25 cellular contexts compared by ENCODE assay signal in the genomic region with DNA sequence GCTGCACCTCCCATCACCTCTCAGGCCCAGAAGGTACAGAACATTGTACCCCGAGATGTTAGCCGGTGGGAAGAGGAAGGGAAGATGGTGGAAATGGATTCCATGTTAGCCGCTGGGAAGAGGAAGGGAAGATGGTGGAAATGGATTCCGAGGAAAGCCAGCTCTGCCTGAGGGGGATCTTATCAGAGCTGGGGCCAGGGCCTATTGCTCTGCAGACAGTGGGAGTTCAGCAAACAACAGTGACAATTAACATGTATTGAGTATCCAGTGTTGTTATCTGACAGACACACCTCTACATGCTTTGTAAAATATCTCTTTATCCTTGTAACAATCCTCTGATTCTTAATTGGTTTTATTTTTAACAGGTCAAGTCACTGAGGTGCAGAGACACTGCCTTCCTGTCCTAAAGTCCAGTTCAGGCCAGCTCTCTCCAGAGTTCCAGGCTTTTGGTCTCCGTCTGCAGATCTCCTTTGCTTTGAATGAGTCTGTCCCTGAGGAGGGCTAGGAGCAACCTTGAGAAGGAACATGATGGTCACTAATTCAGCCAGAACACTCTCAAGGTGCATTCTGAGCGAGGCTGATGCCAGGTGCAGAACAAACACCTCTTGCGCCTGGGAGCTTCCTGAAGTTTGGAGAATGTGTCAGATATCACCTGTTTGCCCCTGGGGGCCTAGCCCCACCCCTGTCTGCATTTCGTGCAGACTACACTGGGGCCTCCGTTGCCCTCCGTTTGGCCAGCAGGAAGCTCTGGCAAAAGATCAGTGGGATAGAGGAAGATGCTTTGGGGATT.
"Had no signal": no experiment of that assay in that cellular context is flagged by ENCODE, and none has a peak within 500 bp of the region (broad histone marks: within the 10 kb centered on the region; RNA-seq: fewer than 3 reads in every experiment).

No MANE protein-coding gene starts in this region.

- FAIRE-seq: islet of Langerhans had no signal

- DNase-seq: activated CD4-positive, alpha-beta T cell treated with anti-CD3 and anti-CD28 coated beads, Interleukin-2, amount 50 U/mL, for 1 hour; activated CD4-positive, CD25-positive, alpha-beta regulatory T cell treated with anti-CD3 and anti-CD28 coated beads, Interleukin-2, amount 50 U/mL, for 72 hours; activated gamma-delta T cell treated with Interleukin-2 at 50 U/mL for 16 hours; activated T-cell treated with anti-CD3 and anti-CD28 coated beads, Interleukin-2, amount 50 U/mL, for 1 hour; anterior cingulate cortex; body of pancreas; cortex of kidney; heart left ventricle; left cardiac atrium; mesenchymal stem cell; naive B cell; retina; sigmoid colon; stimulated activated CD4-positive, alpha-beta T cell treated with anti-CD3 and anti-CD28 coated beads, Interleukin-15, amount 100 ng/mL, for 24 hours; stomach; transverse colon; uterus had no signal

- H3K4me3 ChIP-seq: body of pancreas, cardiac muscle cell, heart left ventricle, sigmoid colon, smooth muscle cell, stomach, suprapubic skin, transverse colon, uterus had no signal

- H3K4me3 Mint-ChIP-seq: activated naive CD4-positive, alpha-beta T cell treated with anti-CD3 and anti-CD28 coated beads, Interleukin-2, amount 50 U/mL, for 24 hours; naive B cell; stimulated activated memory B cell treated with anti-CD40 and anti-IgM and Interleukin-4, amounts not matched to agents 10 μg/mL and 1 μg/mL and 100 μg/mL, for 72 hours had no signal

- H3K9me3 Mint-ChIP-seq: activated naive CD4-positive, alpha-beta T cell treated with anti-CD3 and anti-CD28 coated beads, Interleukin-2, amount 50 U/mL, for 24 hours; naive B cell; stimulated activated memory B cell treated with anti-CD40 and anti-IgM and Interleukin-4, amounts not matched to agents 10 μg/mL and 1 μg/mL and 100 μg/mL, for 72 hours had no signal

- H3K9me3 ChIP-seq: body of pancreas, heart left ventricle, sigmoid colon, stomach, suprapubic skin, transverse colon, uterus had no signal

- H3K36me3 ChIP-seq: cardiac muscle cell, heart left ventricle, sigmoid colon, stomach, suprapubic skin, transverse colon, uterus had no signal

- ATAC-seq: body of pancreas; heart left ventricle; left cardiac atrium; stimulated activated memory B cell treated with anti-CD40 and anti-IgM and Interleukin-4, amounts not matched to agents 10 μg/mL and 1 μg/mL and 100 μg/mL, for 72 hours had no signal

- H3K36me3 Mint-ChIP-seq: activated naive CD4-positive, alpha-beta T cell treated with anti-CD3 and anti-CD28 coated beads, Interleukin-2, amount 50 U/mL, for 24 hours; stimulated activated memory B cell treated with anti-CD40 and anti-IgM and Interleukin-4, amounts not matched to agents 10 μg/mL and 1 μg/mL and 100 μg/mL, for 72 hours had no signal

- H3K27ac Mint-ChIP-seq: activated naive CD4-positive, alpha-beta T cell treated with anti-CD3 and anti-CD28 coated beads, Interleukin-2, amount 50 U/mL, for 24 hours; naive B cell; progenitor cell of endocrine pancreas; stimulated activated memory B cell treated with anti-CD40 and anti-IgM and Interleukin-4, amounts not matched to agents 10 μg/mL and 1 μg/mL and 100 μg/mL, for 72 hours had no signal

- H3K4me1 ChIP-seq: body of pancreas, stomach, suprapubic skin, transverse colon had no signal

- H3K27me3 ChIP-seq: body of pancreas, cardiac muscle cell, heart left ventricle, sigmoid colon, suprapubic skin, transverse colon, uterus had no signal

- H3K4me1 Mint-ChIP-seq: activated naive CD4-positive, alpha-beta T cell treated with anti-CD3 and anti-CD28 coated beads, Interleukin-2, amount 50 U/mL, for 24 hours; naive B cell; stimulated activated memory B cell treated with anti-CD40 and anti-IgM and Interleukin-4, amounts not matched to agents 10 μg/mL and 1 μg/mL and 100 μg/mL, for 72 hours had no signal

- H3K27ac ChIP-seq: body of pancreas, cardiac muscle cell, epithelial cell of prostate, heart left ventricle, sigmoid colon, stomach, suprapubic skin, transverse colon, uterus had no signal
